In the genomic region with DNA sequence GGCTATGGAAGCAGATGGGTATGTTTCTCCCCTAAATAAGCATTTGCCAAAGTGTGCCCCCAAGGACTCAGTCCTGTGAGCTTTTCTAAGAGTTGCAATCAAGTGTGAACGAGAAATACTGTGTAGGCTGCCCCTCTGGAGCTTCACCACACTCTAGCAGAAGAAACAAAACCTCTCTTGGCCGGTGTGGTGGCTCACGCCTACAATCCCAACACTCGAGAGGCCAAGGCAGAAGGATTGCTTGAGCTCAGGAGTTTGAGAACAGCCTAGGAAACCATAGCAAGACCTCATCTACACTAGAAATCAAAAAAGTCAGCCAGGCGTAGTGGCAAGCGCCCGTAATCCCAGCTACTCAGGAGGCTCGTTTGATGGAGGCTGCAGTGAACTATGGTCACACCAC, we compare ENCODE assay signal across 1 cellular context.
TF ChIP-seq lines count a peak whose summit lies in the region.

No MANE protein-coding gene starts in this region.

TF ChIP-seq in A549, 52 proteins besides CTCF, POLR2A, EP300 and RAD21 (continued from another document):
- TF ChIP-seq, protein P1, sequence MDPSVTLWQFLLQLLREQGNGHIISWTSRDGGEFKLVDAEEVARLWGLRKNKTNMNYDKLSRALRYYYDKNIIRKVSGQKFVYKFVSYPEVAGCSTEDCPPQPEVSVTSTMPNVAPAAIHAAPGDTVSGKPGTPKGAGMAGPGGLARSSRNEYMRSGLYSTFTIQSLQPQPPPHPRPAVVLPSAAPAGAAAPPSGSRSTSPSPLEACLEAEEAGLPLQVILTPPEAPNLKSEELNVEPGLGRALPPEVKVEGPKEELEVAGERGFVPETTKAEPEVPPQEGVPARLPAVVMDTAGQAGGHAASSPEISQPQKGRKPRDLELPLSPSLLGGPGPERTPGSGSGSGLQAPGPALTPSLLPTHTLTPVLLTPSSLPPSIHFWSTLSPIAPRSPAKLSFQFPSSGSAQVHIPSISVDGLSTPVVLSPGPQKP (IDR thresholded peaks at IDR 0.05; ENCODE audit: low read depth, low read length), result no peak
